In the genomic region with DNA sequence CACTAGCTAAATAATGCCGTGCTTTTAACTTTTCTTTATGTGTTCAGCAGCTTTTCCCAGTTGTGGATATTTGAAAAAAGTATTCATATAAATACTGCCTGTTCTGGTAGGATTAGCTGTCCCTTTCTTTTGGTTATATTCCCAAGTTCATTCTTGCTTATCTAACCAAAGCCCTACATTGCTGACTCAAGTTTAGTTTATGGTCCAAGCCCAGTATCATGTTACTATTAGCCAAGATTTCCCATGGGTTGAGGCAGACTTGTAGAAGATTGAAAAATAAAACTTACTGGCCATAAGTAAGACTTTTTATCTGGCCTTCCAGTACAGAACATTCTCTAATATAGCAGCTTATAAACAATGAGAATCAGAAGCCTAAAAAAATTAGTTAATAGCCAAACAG, we compare ENCODE assay signal across 11 cellular contexts. TPM values are rescaled to one million over a fixed set of nuclear protein-coding genes. Genes with fewer than 3 reads are reported as not detected.
DNase-seq lines count a peak whose midpoint lies in the region; ATAC-seq and TF ChIP-seq lines count a peak whose summit lies in the region.
"Had no signal": no experiment of that assay in that cellular context is flagged by ENCODE, and none has a peak within 500 bp of the region (broad histone marks: within the 10 kb centered on the region; RNA-seq: fewer than 3 reads in every experiment).

No MANE protein-coding gene starts in this region.

- H3K9me3 ChIP-seq in heart right ventricle (no peaks in the 10 kb centered on the region), smooth muscle cell (replicated peaks; ENCODE audit: low read depth) (no peaks in the 10 kb centered on the region)

- no peak overlapping the region for H3K27ac Mint-ChIP-seq in activated naive CD8-positive, alpha-beta T cell treated with anti-CD3 and anti-CD28 coated beads, Interleukin-2, amount 50 U/mL, for 24 hours

- H3K9ac ChIP-seq in smooth muscle cell (ENCODE audit: low read depth) = no peak overlapping the region

- no peaks in the 10 kb centered on the region for H3K27me3 Mint-ChIP-seq in activated naive CD8-positive, alpha-beta T cell treated with anti-CD3 and anti-CD28 coated beads, Interleukin-2, amount 50 U/mL, for 24 hours

- H3K4me1 ChIP-seq in heart right ventricle = peaks cover 0 to 10% (median 0%) of the 10 kb centered on the region in 9 donors
- H3K4me1 ChIP-seq in smooth muscle cell (ENCODE audit: low read depth) = no peaks in the 10 kb centered on the region

- peak in 7 of 8 donors; percentile 34 to 86 (median 74) for ATAC-seq in heart right ventricle
- ATAC-seq in activated naive CD8-positive, alpha-beta T cell treated with anti-CD3 and anti-CD28 coated beads, Interleukin-2, amount 50 U/mL, for 24 hours = no peak
- ATAC-seq: stimulated activated naive CD8-positive, alpha-beta T cell treated with anti-CD3 and anti-CD28 coated beads, Interleukin-15, Interleukin-2, amounts not matched to agents 100 U/mL and 50 U/mL, for 24 hours had no signal

- intact Hi-C loops in heart right ventricle (cut with DNase I) = no loop called here

- TF ChIP-seq CTCF in astrocyte of the spinal cord (IDR thresholded peaks at IDR 0.05; ENCODE audit: low read depth, low read length) = no peak
- TF ChIP-seq CTCF in heart right ventricle (IDR thresholded peaks at IDR 0.05) = no peak
- TF ChIP-seq CTCF in smooth muscle cell (IDR thresholded peaks at IDR 0.05; ENCODE audit: borderline replicate concordance, insufficient read depth, poor library complexity, severe bottlenecking) = no peak

- H3K4me3 ChIP-seq in astrocyte of the spinal cord (ENCODE audit: low read depth, low read length) = no peak overlapping the region
- H3K4me3 ChIP-seq in heart right ventricle = no peak overlapping the region
- H3K4me3 ChIP-seq in smooth muscle cell = no peak overlapping the region
- H3K4me3 ChIP-seq: dorsolateral prefrontal cortex had no signal

- H3F3A ChIP-seq in smooth muscle cell (ENCODE audit: low read depth) = peaks cover 5% of the 10 kb centered on the region

- DNase-seq in H4 (ENCODE audit: low spot score) (peak; percentile 76), astrocyte of the spinal cord (ENCODE audit: low read depth, low spot score) (peak; percentile 82), heart right ventricle (no peak), smooth muscle cell (lab: John Stamatoyannopoulos, UW; ENCODE audit: unreplicated experiment) (no peak), NCI-H1694 treated with DMSO at 0.1 percent for 48 hours (lab: John Stamatoyannopoulos, UW) (no peak), inferior parietal cortex (ENCODE audit: extremely low spot score) (no peak), NCI-H526 (lab: John Stamatoyannopoulos, UW) (no peak)
- DNase-seq in activated naive CD8-positive, alpha-beta T cell treated with anti-CD3 and anti-CD28 coated beads, Interleukin-2, amount 50 U/mL, for 24 hours = no peak
- DNase-seq: dorsolateral prefrontal cortex; stimulated activated naive CD8-positive, alpha-beta T cell treated with anti-CD3 and anti-CD28 coated beads, Interleukin-15, Interleukin-2, amounts not matched to agents 100 U/mL and 50 U/mL, for 24 hours; WERI-Rb-1 had no signal

- H3K27ac ChIP-seq in heart right ventricle = peak overlapping the region in 4 of 10 donors; percentile 15 to 29 (median 19)
- H3K27ac ChIP-seq in smooth muscle cell (ENCODE audit: low read depth) = peak overlapping the region; percentile 20
- H3K27ac ChIP-seq: dorsolateral prefrontal cortex, WERI-Rb-1 had no signal

- H3K4me3 Mint-ChIP-seq in activated naive CD8-positive, alpha-beta T cell treated with anti-CD3 and anti-CD28 coated beads, Interleukin-2, amount 50 U/mL, for 24 hours = no peak overlapping the region

- H3K36me3 Mint-ChIP-seq in activated naive CD8-positive, alpha-beta T cell treated with anti-CD3 and anti-CD28 coated beads, Interleukin-2, amount 50 U/mL, for 24 hours (ENCODE audit: low read depth) = no peaks in the 10 kb centered on the region

- H3K27me3 ChIP-seq in heart right ventricle = no peaks in the 10 kb centered on the region
- H3K27me3 ChIP-seq in smooth muscle cell (ENCODE audit: low read depth) = no peaks in the 10 kb centered on the region
- H3K27me3 ChIP-seq: dorsolateral prefrontal cortex had no signal

- no peaks in the 10 kb centered on the region for H3K79me2 ChIP-seq in smooth muscle cell (ENCODE audit: low read depth)

- H3K4me1 Mint-ChIP-seq in activated naive CD8-positive, alpha-beta T cell treated with anti-CD3 and anti-CD28 coated beads, Interleukin-2, amount 50 U/mL, for 24 hours = peaks cover 15% of the 10 kb centered on the region

- H2AFZ ChIP-seq in smooth muscle cell (ENCODE audit: low read depth) = no peak overlapping the region

- H3K4me2 ChIP-seq in smooth muscle cell = peak overlapping the region; percentile 50

- no peaks in the 10 kb centered on the region for H3K9me3 Mint-ChIP-seq in activated naive CD8-positive, alpha-beta T cell treated with anti-CD3 and anti-CD28 coated beads, Interleukin-2, amount 50 U/mL, for 24 hours

- H4K20me1 ChIP-seq in smooth muscle cell (ENCODE audit: low read depth) = no peaks in the 10 kb centered on the region

- WGBS in heart right ventricle, 2 donors = 78 to 88% methylated on average over 1 of the region's 1 CpG
- WGBS in smooth muscle cell (ENCODE audit: low lambda C conversion rate) = 33% methylated on average over 1 of the region's 1 CpG

- in situ Hi-C loops in astrocyte of the spinal cord (cut with HindIII; ENCODE audit: low sequenced_read_pairs) = no loop called here

- H3K36me3 ChIP-seq in heart right ventricle (no peaks in the 10 kb centered on the region), smooth muscle cell (ENCODE audit: low read depth) (no peaks in the 10 kb centered on the region)
- H3K36me3 ChIP-seq: WERI-Rb-1 had no signal

RNA-seq across cellular contexts. Expression of gene NFE2L2, which starts 49.7 kb away (rescaled TPM):
- 116 and 128 TPM in 2 replicates for total RNA-seq in H4 (2014; rRNA removed; shearing (Covaris generic))
- total RNA-seq in heart right ventricle (10 to 100 TPM; 39.0 to 67.9 (median 57.6) TPM), smooth muscle cell (110 and 118 TPM in 2 replicates)
- polyA plus RNA-seq in heart right ventricle (10 to 100 TPM; 26.4 to 28.8 TPM), smooth muscle cell (64.4 and 68.9 TPM in 2 replicates)

Comparison
In these comparisons a context has a peak if more than half of its experiments do, and no peak if none do; other contexts are left out.
1. DNase-seq: peak in H4 (single experiment) and astrocyte of the spinal cord (single experiment); none in heart right ventricle (0 of 2), smooth muscle cell (single experiment), NCI-H1694 treated with DMSO at 0.1 percent for 48 hours (single experiment), activated naive CD8-positive, alpha-beta T cell treated with anti-CD3 and anti-CD28 coated beads, Interleukin-2, amount 50 U/mL, for 24 hours (single experiment), inferior parietal cortex (single experiment) and NCI-H526 (0 of 2).